Comparison of ENCODE assay signal across 26 cellular contexts in genomic region chr2:206143451-206143850, GRCh38.
"Had no signal": no experiment of that assay in that cellular context is flagged by ENCODE, and none has a peak within 500 bp of the region (broad histone marks: within the 10 kb centered on the region; RNA-seq: fewer than 3 reads in every experiment).

No MANE protein-coding gene starts in this region.

- H3K27me3 Mint-ChIP-seq: naive thymus-derived CD8-positive, alpha-beta T cell; natural killer cell treated with Interleukin-12 subunit alpha and Interleukin-12 subunit beta and Interleukin-15 and Interleukin-18, amount 100 ng/mL, for 72 hours; stimulated activated naive B cell treated with anti-CD40 and anti-IgM and Interleukin-4, amounts not matched to agents 10 μg/mL and 1 μg/mL and 100 μg/mL, for 72 hours; stimulated activated naive CD8-positive, alpha-beta T cell treated with anti-CD3 and anti-CD28 coated beads, Interleukin-15, Interleukin-2, amounts not matched to agents 100 ng/mL and 50 ng/mL, for 24 hours; type B pancreatic cell had no signal

- H3K9me3 Mint-ChIP-seq: naive thymus-derived CD8-positive, alpha-beta T cell; natural killer cell treated with Interleukin-12 subunit alpha and Interleukin-12 subunit beta and Interleukin-15 and Interleukin-18, amount 100 ng/mL, for 72 hours; nephron progenitor cell; neural crest cell; stimulated activated effector memory CD8-positive, alpha-beta T cell treated with anti-CD3 and anti-CD28 coated beads, Interleukin-12 subunit alpha, Interleukin-12 subunit beta, amount 100 ng/mL, for 72 hours; stimulated activated naive B cell treated with anti-CD40 and anti-IgM and Interleukin-4, amounts not matched to agents 10 μg/mL and 1 μg/mL and 100 μg/mL, for 72 hours; stimulated activated naive CD8-positive, alpha-beta T cell treated with anti-CD3 and anti-CD28 coated beads, Interleukin-15, Interleukin-2, amounts not matched to agents 100 ng/mL and 50 ng/mL, for 24 hours; type B pancreatic cell had no signal

- DNase-seq: naive thymus-derived CD8-positive, alpha-beta T cell; nephron progenitor cell; pancreas; right cardiac atrium; right lobe of liver; sigmoid colon; small intestine; stimulated activated CD4-positive, alpha-beta T cell treated with anti-CD3 and anti-CD28 coated beads, Interleukin-15, amount 100 ng/mL, for 24 hours; stimulated activated CD4-positive, alpha-beta T cell treated with anti-CD3 and anti-CD28 coated beads, Interleukin-2, amount 100 ng/mL, for 24 hours; stimulated activated CD4-positive, alpha-beta T cell treated with anti-CD3 and anti-CD28 coated beads, Interleukin-2, amount 100 ng/mL, for 48 hours; stimulated activated CD4-positive, alpha-beta T cell treated with anti-CD3 and anti-CD28 coated beads, Interleukin-4, amount 100 ng/mL, for 24 hours; stimulated activated naive B cell treated with anti-CD40 and anti-IgM and Interleukin-4, amounts not matched to agents 10 μg/mL and 1 μg/mL and 100 μg/mL, for 72 hours; stimulated activated naive CD4-positive, alpha-beta T cell treated with Interleukin-2 at 50 U/mL for 16 hours; stomach; testis; tibial artery; transverse colon; upper lobe of right lung; uterus had no signal

- H3K4me3 Mint-ChIP-seq: naive thymus-derived CD8-positive, alpha-beta T cell; natural killer cell treated with Interleukin-12 subunit alpha and Interleukin-12 subunit beta and Interleukin-15 and Interleukin-18, amount 100 ng/mL, for 72 hours; nephron progenitor cell; neural crest cell; stimulated activated effector memory CD8-positive, alpha-beta T cell treated with anti-CD3 and anti-CD28 coated beads, Interleukin-12 subunit alpha, Interleukin-12 subunit beta, amount 100 ng/mL, for 72 hours; stimulated activated naive B cell treated with anti-CD40 and anti-IgM and Interleukin-4, amounts not matched to agents 10 μg/mL and 1 μg/mL and 100 μg/mL, for 72 hours; stimulated activated naive CD8-positive, alpha-beta T cell treated with anti-CD3 and anti-CD28 coated beads, Interleukin-15, Interleukin-2, amounts not matched to agents 100 ng/mL and 50 ng/mL, for 24 hours; type B pancreatic cell had no signal

- H3K4me3 ChIP-seq: pancreas, prostate gland, right lobe of liver, sigmoid colon, stomach, testis, tibial artery, transverse colon, upper lobe of right lung, uterus had no signal

- H3K27ac Mint-ChIP-seq: natural killer cell treated with Interleukin-12 subunit alpha and Interleukin-12 subunit beta and Interleukin-15 and Interleukin-18, amount 100 ng/mL, for 72 hours; nephron progenitor cell; stimulated activated effector memory CD8-positive, alpha-beta T cell treated with anti-CD3 and anti-CD28 coated beads, Interleukin-12 subunit alpha, Interleukin-12 subunit beta, amount 100 ng/mL, for 72 hours; stimulated activated naive B cell treated with anti-CD40 and anti-IgM and Interleukin-4, amounts not matched to agents 10 μg/mL and 1 μg/mL and 100 μg/mL, for 72 hours; stimulated activated naive CD8-positive, alpha-beta T cell treated with anti-CD3 and anti-CD28 coated beads, Interleukin-15, Interleukin-2, amounts not matched to agents 100 ng/mL and 50 ng/mL, for 24 hours; type B pancreatic cell had no signal

- H3K4me1 Mint-ChIP-seq: nephron progenitor cell; neural crest cell; stimulated activated effector memory CD8-positive, alpha-beta T cell treated with anti-CD3 and anti-CD28 coated beads, Interleukin-12 subunit alpha, Interleukin-12 subunit beta, amount 100 ng/mL, for 72 hours; stimulated activated naive B cell treated with anti-CD40 and anti-IgM and Interleukin-4, amounts not matched to agents 10 μg/mL and 1 μg/mL and 100 μg/mL, for 72 hours had no signal

- ATAC-seq: naive thymus-derived CD8-positive, alpha-beta T cell; natural killer cell treated with Interleukin-12 subunit alpha and Interleukin-12 subunit beta and Interleukin-15 and Interleukin-18, amount 100 ng/mL, for 72 hours; pancreas; right cardiac atrium; right lobe of liver; stimulated activated effector memory CD8-positive, alpha-beta T cell treated with anti-CD3 and anti-CD28 coated beads, Interleukin-12 subunit alpha, Interleukin-12 subunit beta, amount 100 ng/mL, for 72 hours; stimulated activated naive B cell treated with anti-CD40 and anti-IgM and Interleukin-4, amounts not matched to agents 10 μg/mL and 1 μg/mL and 100 μg/mL, for 72 hours; upper lobe of right lung had no signal

- H3K27ac ChIP-seq: neutrophil, pancreas, prostate gland, right lobe of liver, sigmoid colon, stomach, testis, tibial artery, transverse colon, upper lobe of right lung, uterus had no signal
